ENCODE assay signal across 18 cellular contexts in the genomic region with DNA sequence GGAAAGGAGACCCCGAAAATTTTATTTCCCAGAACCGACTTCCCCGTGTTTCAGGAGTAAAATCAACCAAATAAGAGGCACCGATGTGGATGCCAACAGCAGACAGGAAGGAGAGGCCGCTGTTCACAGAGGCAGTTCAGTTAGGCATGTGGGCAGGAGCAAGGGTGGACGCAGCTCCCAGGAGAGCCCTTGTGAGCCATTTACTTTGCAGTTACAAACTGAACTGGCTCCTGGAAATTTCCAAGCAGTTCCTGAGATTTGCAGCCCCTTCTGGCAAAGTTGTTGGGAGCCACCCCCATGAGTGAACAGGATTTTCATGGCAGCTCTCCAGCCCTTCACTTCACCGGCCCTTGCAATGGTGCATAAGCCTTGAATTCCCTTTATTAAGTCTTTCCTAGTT.
DNase-seq lines count a peak whose midpoint lies in the region; ATAC-seq and TF ChIP-seq lines count a peak whose summit lies in the region.
"Had no signal": no experiment of that assay in that cellular context is flagged by ENCODE, and none has a peak within 500 bp of the region (broad histone marks: within the 10 kb centered on the region; RNA-seq: fewer than 3 reads in every experiment).

No MANE protein-coding gene starts in this region.

- H3K9me2 ChIP-seq in PC-3 (replicated peaks; ENCODE audit: low read length) = no peaks in the 10 kb centered on the region

- ATAC-seq in left ventricle myocardium superior = no peak
- no peak for ATAC-seq in left cardiac atrium
- no peak for ATAC-seq in PC-3
- ATAC-seq in lower lobe of right lung = peak; percentile 53 to 73
- no peak for ATAC-seq in HG03108 (IDR thresholded peaks at IDR 0.05; ENCODE audit: unreplicated experiment)
- ATAC-seq: K562 had no signal

- H3K27ac ChIP-seq in PC-3 (ENCODE audit: low read length) (peak overlapping the region; percentile 94), lower lobe of right lung (peak overlapping the region; percentile 46), thyroid gland (peak overlapping the region in 2 of 3 donors; percentile 11 to 84), brain microvascular endothelial cell (no peak overlapping the region)
- H3K27ac ChIP-seq: GM23248, SJCRH30 had no signal

- DNase-seq in left ventricle myocardium superior (peak; percentile 16), left cardiac atrium (no peak), PC-3 (no peak), lower lobe of right lung (no peak), thyroid gland (peak; percentile 39 to 69), NK-92 (lab: John Stamatoyannopoulos, UW; ENCODE audit: unreplicated experiment) (no peak), brain microvascular endothelial cell (no peak)
- DNase-seq: CD4-positive, alpha-beta T cell; DMS79 treated with DMSO at 0.1 percent for 48 hours; GM23248; HCEC 1CT; NCI-H1417 treated with DMSO at 0.1 percent for 48 hours; NCI-H2029 treated with DMSO at 0.1 percent for 48 hours; NCI-H510A treated with DMSO at 0.1 percent for 48 hours; NCI-H82; SJCRH30 had no signal

- POLR2A ChIA-PET in PC-3 (lab: Charles Lee; ENCODE audit: unreplicated experiment) = no interaction called here

- intact Hi-C loops in left ventricle myocardium superior (cut with micrococcal nuclease) (no loop called here), left cardiac atrium (cut with DNase I) (no loop called here), PC-3 (cut with micrococcal nuclease) (no loop called here), lower lobe of right lung (cut with DNase I) (no loop called here), thyroid gland (cut with DNase I) (no loop called here)

- H3K27me3 ChIP-seq in PC-3 (ENCODE audit: low read length) (no peaks in the 10 kb centered on the region), lower lobe of right lung (ENCODE audit: low read depth) (no peaks in the 10 kb centered on the region), thyroid gland (no peaks in the 10 kb centered on the region), brain microvascular endothelial cell (replicated peaks) (no peaks in the 10 kb centered on the region)
- H3K27me3 ChIP-seq: SJCRH30 had no signal

- H3K4me3 ChIP-seq in PC-3 (ENCODE audit: low read length) (peak overlapping the region; percentile 50; the same call in 1 of the 2 replicates), lower lobe of right lung (no peak overlapping the region), thyroid gland (replicated peaks in 1 of 3) (no peak overlapping the region), brain microvascular endothelial cell (ENCODE audit: low read depth, low read length) (no peak overlapping the region)
- H3K4me3 ChIP-seq: GM23248, K562, SJCRH30 had no signal

- peak overlapping the region; percentile 76 for H3K4me2 ChIP-seq in PC-3 (ENCODE audit: low read length)

- BruUV-seq in PC-3 (replicated peaks; lab: Mats Ljungman, UMichigan) = no TSS peak

- H2AFZ ChIP-seq in PC-3 (ENCODE audit: low read length) = no peak overlapping the region
- H2AFZ ChIP-seq: GM23248 had no signal

- H3K36me3 ChIP-seq in PC-3 (ENCODE audit: low read depth, low read length) = no peaks in the 10 kb centered on the region
- no peaks in the 10 kb centered on the region for H3K36me3 ChIP-seq in lower lobe of right lung
- H3K36me3 ChIP-seq in thyroid gland = no peaks in the 10 kb centered on the region
- no peaks in the 10 kb centered on the region for H3K36me3 ChIP-seq in brain microvascular endothelial cell (replicated peaks)
- H3K36me3 ChIP-seq: SJCRH30 had no signal

- 26 to 58% methylated on average over 7 of the region's 7 CpGs for WGBS in thyroid gland, 2 donors

- H3F3A ChIP-seq in PC-3 (ENCODE audit: low read length, unreplicated experiment) = peaks cover 4% of the 10 kb centered on the region

- H3K9me3 ChIP-seq in PC-3 (ENCODE audit: low read length) (no peaks in the 10 kb centered on the region), lower lobe of right lung (no peaks in the 10 kb centered on the region), thyroid gland (no peaks in the 10 kb centered on the region)
- H3K9me3 ChIP-seq: SJCRH30 had no signal

- TF ChIP-seq CTCF in PC-3 (conservative IDR thresholded peaks at IDR 0.05; ENCODE audit: low read depth, low read length) (no peak), lower lobe of right lung (IDR thresholded peaks at IDR 0.05) (no peak), thyroid gland (IDR thresholded peaks at IDR 0.05) (no peak), brain microvascular endothelial cell (IDR thresholded peaks at IDR 0.05; ENCODE audit: low read depth, low read length, missing control alignments) (no peak)

- in situ Hi-C loops in brain microvascular endothelial cell (cut with HindIII; ENCODE audit: low pct_ligation_motif_present, low sequenced_read_pairs) = no loop called here

- H3K79me2 ChIP-seq in PC-3 (ENCODE audit: low read length) = no peaks in the 10 kb centered on the region

- peak in 1 of 2 donors; percentile 38 for TF ChIP-seq POLR2A in thyroid gland (IDR thresholded peaks at IDR 0.05)

- peaks cover 49% of the 10 kb centered on the region for H3K4me1 ChIP-seq in PC-3 (ENCODE audit: insufficient read depth, low read length)
- H3K4me1 ChIP-seq in lower lobe of right lung = peaks cover 20% of the 10 kb centered on the region
- peaks cover 15% of the 10 kb centered on the region in 2 donors for H3K4me1 ChIP-seq in thyroid gland

- CTCF ChIA-PET in PC-3 (lab: Charles Lee) = no interaction called here

- H3K9ac ChIP-seq in PC-3 (ENCODE audit: low read length) = peak overlapping the region; percentile 63
- H3K9ac ChIP-seq: GM23248 had no signal

- H4K20me1 ChIP-seq in PC-3 (ENCODE audit: low read length) = no peaks in the 10 kb centered on the region

Comparison
In these comparisons a context has a peak if more than half of its experiments do, and no peak if none do; other contexts are left out.
1. DNase-seq: peak in left ventricle myocardium superior (single experiment) and thyroid gland (2 of 2); none in left cardiac atrium (single experiment), PC-3 (single experiment), lower lobe of right lung (single experiment), NK-92 (single experiment) and brain microvascular endothelial cell (single experiment).
2. ATAC-seq: peak in lower lobe of right lung (2 of 2); none in left ventricle myocardium superior (single experiment), left cardiac atrium (0 of 2), PC-3 (single experiment) and HG03108 (single experiment).